In genomic region chr16:82452002-82452741, GRCh38 we compare ENCODE assay signal across 17 cellular contexts.
"Had no signal": no experiment of that assay in that cellular context is flagged by ENCODE, and none has a peak within 500 bp of the region (broad histone marks: within the 10 kb centered on the region; RNA-seq: fewer than 3 reads in every experiment).

No MANE protein-coding gene starts in this region.

- H3K4me1 ChIP-seq: adrenal gland had no signal

- H3K9me3 ChIP-seq: adrenal gland, neutrophil had no signal

- H3K36me3 Mint-ChIP-seq: activated CD4-positive, alpha-beta memory T cell treated with anti-CD3 and anti-CD28 coated beads for 36 hours; activated CD8-positive, alpha-beta memory T cell treated with anti-CD3 and anti-CD28 coated beads, Interleukin-2, amount 10 ng/mL, durations not matched to agents 7 days and 5 days; activated naive CD4-positive, alpha-beta T cell treated with anti-CD3 and anti-CD28 coated beads, Interleukin-2, amount 10 ng/mL, durations not matched to agents 7 days and 5 days had no signal

- H3K27me3 ChIP-seq: adrenal gland had no signal

- H3K27ac Mint-ChIP-seq: activated CD4-positive, alpha-beta memory T cell treated with anti-CD3 and anti-CD28 coated beads for 36 hours; activated CD4-positive, alpha-beta T cell treated with anti-CD3 and anti-CD28 coated beads for 36 hours; activated CD8-positive, alpha-beta memory T cell treated with anti-CD3 and anti-CD28 coated beads, Interleukin-2, amount 10 ng/mL, durations not matched to agents 7 days and 5 days; activated naive CD4-positive, alpha-beta T cell treated with anti-CD3 and anti-CD28 coated beads, Interleukin-2, amount 10 ng/mL, durations not matched to agents 7 days and 5 days; stimulated activated naive CD8-positive, alpha-beta T cell treated with anti-CD3 and anti-CD28 coated beads, Interleukin-15, amount 100 ng/mL, for 72 hours had no signal

- H3K36me3 ChIP-seq: adrenal gland, cardiac muscle cell, neutrophil had no signal

- H3K4me3 Mint-ChIP-seq: activated CD4-positive, alpha-beta memory T cell treated with anti-CD3 and anti-CD28 coated beads for 36 hours; activated CD4-positive, alpha-beta T cell treated with anti-CD3 and anti-CD28 coated beads for 36 hours; activated CD8-positive, alpha-beta memory T cell treated with anti-CD3 and anti-CD28 coated beads, Interleukin-2, amount 10 ng/mL, durations not matched to agents 7 days and 5 days; activated naive CD4-positive, alpha-beta T cell treated with anti-CD3 and anti-CD28 coated beads, Interleukin-2, amount 10 ng/mL, durations not matched to agents 7 days and 5 days; stimulated activated naive CD8-positive, alpha-beta T cell treated with anti-CD3 and anti-CD28 coated beads, Interleukin-15, amount 100 ng/mL, for 72 hours had no signal

- ATAC-seq: activated CD4-positive, alpha-beta T cell treated with anti-CD3 and anti-CD28 coated beads for 36 hours; activated CD8-positive, alpha-beta memory T cell treated with anti-CD3 and anti-CD28 coated beads, Interleukin-2, amount 10 ng/mL, durations not matched to agents 7 days and 5 days; right cardiac atrium; stimulated activated naive CD8-positive, alpha-beta T cell treated with anti-CD3 and anti-CD28 coated beads, Interleukin-15, amount 100 ng/mL, for 72 hours had no signal

- H3K4me3 ChIP-seq: adrenal gland, cardiac muscle cell, coronary artery had no signal

- H3K4me1 Mint-ChIP-seq: activated CD4-positive, alpha-beta T cell treated with anti-CD3 and anti-CD28 coated beads for 36 hours; activated CD8-positive, alpha-beta memory T cell treated with anti-CD3 and anti-CD28 coated beads, Interleukin-2, amount 10 ng/mL, durations not matched to agents 7 days and 5 days; activated naive CD4-positive, alpha-beta T cell treated with anti-CD3 and anti-CD28 coated beads, Interleukin-2, amount 10 ng/mL, durations not matched to agents 7 days and 5 days; stimulated activated naive CD8-positive, alpha-beta T cell treated with anti-CD3 and anti-CD28 coated beads, Interleukin-15, amount 100 ng/mL, for 72 hours had no signal

- DNase-seq: activated CD4-positive, alpha-beta memory T cell treated with anti-CD3 and anti-CD28 coated beads for 36 hours; activated CD4-positive, alpha-beta T cell treated with anti-CD3 and anti-CD28 coated beads for 36 hours; activated CD8-positive, alpha-beta memory T cell treated with anti-CD3 and anti-CD28 coated beads, Interleukin-2, amount 10 ng/mL, durations not matched to agents 7 days and 5 days; activated naive CD4-positive, alpha-beta T cell treated with anti-CD3 and anti-CD28 coated beads, Interleukin-2, amount 10 ng/mL, durations not matched to agents 7 days and 5 days; activated T-cell treated with anti-CD3 and anti-CD28 coated beads, Interleukin-2, amount 50 U/mL, for 1 hour; adrenal gland; effector CD4-positive, alpha-beta T cell; foreskin fibroblast; hypothalamus; right cardiac atrium; small intestine; stimulated activated CD4-positive, alpha-beta T cell treated with anti-CD3 and anti-CD28 coated beads, Interleukin-4, amount 100 ng/mL, for 4 hours; stimulated activated CD8-positive, alpha-beta memory T cell treated with anti-CD3 and anti-CD28 coated beads, Interleukin-4, amount 100 ng/mL, for 48 hours; stimulated activated naive CD8-positive, alpha-beta T cell treated with anti-CD3 and anti-CD28 coated beads, Interleukin-15, amount 100 ng/mL, for 72 hours had no signal

- H3K27ac ChIP-seq: adrenal gland, cardiac muscle cell, coronary artery, neutrophil had no signal
